ENCODE assay signal across 1 cellular context in the genomic region with DNA sequence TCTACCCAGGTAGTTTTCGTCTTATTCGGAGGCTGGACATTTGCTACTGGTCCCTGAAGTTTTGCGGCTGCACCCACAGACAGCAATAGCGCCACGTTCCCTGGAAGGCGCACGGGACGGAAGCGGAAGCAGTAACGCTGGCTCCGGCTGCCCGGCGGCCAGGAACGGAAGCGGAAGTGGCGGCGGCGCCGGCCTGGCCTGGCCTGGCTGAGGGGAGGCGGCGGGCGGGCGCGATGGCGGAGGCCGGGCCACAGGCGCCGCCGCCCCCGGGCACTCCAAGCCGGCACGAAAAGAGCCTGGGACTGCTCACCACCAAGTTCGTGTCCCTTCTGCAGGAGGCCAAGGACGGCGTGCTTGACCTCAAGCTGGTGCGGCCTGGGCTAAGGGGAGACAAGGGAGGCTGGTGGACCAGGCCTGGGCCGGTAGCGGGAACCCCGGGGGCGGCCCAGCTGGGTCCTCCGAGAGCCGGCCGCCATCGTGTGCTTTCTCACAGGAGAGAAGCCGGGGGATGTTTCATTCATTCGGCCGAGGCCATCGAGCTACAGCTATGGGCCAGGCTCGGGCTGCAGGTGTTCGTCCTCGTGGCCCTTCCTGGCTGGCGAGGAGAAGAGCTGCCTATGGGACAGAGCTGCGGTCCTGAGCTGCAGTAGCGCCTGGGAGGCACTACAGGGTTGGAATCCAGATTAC.
TF ChIP-seq lines count a peak whose summit lies in the region.

A gene with protein sequence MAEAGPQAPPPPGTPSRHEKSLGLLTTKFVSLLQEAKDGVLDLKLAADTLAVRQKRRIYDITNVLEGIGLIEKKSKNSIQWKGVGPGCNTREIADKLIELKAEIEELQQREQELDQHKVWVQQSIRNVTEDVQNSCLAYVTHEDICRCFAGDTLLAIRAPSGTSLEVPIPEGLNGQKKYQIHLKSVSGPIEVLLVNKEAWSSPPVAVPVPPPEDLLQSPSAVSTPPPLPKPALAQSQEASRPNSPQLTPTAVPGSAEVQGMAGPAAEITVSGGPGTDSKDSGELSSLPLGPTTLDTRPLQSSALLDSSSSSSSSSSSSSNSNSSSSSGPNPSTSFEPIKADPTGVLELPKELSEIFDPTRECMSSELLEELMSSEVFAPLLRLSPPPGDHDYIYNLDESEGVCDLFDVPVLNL (plus strand): TSS at position 161 of the 687 bp plus-strand sequence. CDS start 73 bp downstream, at position 234.

TF ChIP-seq in GM12878, 131 proteins besides CTCF, POLR2A, EP300 and RAD21 (continued from another document and continues in another):
- TF ChIP-seq, protein P1, sequence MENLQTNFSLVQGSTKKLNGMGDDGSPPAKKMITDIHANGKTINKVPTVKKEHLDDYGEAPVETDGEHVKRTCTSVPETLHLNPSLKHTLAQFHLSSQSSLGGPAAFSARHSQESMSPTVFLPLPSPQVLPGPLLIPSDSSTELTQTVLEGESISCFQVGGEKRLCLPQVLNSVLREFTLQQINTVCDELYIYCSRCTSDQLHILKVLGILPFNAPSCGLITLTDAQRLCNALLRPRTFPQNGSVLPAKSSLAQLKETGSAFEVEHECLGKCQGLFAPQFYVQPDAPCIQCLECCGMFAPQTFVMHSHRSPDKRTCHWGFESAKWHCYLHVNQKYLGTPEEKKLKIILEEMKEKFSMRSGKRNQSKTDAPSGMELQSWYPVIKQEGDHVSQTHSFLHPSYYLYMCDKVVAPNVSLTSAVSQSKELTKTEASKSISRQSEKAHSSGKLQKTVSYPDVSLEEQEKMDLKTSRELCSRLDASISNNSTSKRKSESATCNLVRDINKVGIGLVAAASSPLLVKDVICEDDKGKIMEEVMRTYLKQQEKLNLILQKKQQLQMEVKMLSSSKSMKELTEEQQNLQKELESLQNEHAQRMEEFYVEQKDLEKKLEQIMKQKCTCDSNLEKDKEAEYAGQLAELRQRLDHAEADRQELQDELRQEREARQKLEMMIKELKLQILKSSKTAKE (IDR thresholded peaks at IDR 0.05; ENCODE audit: low read depth, poor library complexity, severe bottlenecking) = no peak
- no peak for TF ChIP-seq WRNIP1 (IDR thresholded peaks at IDR 0.05; ENCODE audit: borderline replicate concordance, low read depth, low read length)
- TF ChIP-seq, protein P2, sequence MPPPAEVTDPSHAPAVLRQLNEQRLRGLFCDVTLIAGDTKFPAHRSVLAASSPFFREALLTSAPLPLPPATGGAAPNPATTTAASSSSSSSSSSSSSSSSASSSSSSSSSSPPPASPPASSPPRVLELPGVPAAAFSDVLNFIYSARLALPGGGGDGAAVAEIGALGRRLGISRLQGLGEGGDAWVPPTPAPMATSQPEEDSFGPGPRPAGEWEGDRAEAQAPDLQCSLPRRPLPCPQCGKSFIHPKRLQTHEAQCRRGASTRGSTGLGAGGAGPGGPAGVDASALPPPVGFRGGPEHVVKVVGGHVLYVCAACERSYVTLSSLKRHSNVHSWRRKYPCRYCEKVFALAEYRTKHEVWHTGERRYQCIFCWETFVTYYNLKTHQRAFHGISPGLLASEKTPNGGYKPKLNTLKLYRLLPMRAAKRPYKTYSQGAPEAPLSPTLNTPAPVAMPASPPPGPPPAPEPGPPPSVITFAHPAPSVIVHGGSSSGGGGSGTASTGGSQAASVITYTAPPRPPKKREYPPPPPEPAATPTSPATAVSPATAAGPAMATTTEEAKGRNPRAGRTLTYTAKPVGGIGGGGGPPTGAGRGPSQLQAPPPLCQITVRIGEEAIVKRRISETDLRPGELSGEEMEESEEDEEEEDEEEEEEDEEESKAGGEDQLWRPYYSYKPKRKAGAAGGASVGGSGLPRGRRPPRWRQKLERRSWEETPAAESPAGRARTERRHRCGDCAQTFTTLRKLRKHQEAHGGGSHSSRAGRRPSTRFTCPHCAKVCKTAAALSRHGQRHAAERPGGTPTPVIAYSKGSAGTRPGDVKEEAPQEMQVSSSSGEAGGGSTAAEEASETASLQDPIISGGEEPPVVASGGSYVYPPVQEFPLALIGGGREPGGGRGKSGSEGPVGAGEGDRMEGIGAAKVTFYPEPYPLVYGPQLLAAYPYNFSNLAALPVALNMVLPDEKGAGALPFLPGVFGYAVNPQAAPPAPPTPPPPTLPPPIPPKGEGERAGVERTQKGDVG (CRISPR knock-in tag; IDR thresholded peaks at IDR 0.05) = no peak
- TF ChIP-seq, protein P3, sequence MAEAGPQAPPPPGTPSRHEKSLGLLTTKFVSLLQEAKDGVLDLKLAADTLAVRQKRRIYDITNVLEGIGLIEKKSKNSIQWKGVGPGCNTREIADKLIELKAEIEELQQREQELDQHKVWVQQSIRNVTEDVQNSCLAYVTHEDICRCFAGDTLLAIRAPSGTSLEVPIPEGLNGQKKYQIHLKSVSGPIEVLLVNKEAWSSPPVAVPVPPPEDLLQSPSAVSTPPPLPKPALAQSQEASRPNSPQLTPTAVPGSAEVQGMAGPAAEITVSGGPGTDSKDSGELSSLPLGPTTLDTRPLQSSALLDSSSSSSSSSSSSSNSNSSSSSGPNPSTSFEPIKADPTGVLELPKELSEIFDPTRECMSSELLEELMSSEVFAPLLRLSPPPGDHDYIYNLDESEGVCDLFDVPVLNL (IDR thresholded peaks at IDR 0.05; ENCODE audit: low read depth, low read length) = no peak
- TF ChIP-seq, protein P4, sequence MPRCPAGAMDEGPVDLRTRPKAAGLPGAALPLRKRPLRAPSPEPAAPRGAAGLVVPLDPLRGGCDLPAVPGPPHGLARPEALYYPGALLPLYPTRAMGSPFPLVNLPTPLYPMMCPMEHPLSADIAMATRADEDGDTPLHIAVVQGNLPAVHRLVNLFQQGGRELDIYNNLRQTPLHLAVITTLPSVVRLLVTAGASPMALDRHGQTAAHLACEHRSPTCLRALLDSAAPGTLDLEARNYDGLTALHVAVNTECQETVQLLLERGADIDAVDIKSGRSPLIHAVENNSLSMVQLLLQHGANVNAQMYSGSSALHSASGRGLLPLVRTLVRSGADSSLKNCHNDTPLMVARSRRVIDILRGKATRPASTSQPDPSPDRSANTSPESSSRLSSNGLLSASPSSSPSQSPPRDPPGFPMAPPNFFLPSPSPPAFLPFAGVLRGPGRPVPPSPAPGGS (IDR thresholded peaks at IDR 0.05; ENCODE audit: borderline replicate concordance, insufficient read depth, low read depth, low read length, poor library complexity, severe bottlenecking) = no peak
- TF ChIP-seq, protein P5, sequence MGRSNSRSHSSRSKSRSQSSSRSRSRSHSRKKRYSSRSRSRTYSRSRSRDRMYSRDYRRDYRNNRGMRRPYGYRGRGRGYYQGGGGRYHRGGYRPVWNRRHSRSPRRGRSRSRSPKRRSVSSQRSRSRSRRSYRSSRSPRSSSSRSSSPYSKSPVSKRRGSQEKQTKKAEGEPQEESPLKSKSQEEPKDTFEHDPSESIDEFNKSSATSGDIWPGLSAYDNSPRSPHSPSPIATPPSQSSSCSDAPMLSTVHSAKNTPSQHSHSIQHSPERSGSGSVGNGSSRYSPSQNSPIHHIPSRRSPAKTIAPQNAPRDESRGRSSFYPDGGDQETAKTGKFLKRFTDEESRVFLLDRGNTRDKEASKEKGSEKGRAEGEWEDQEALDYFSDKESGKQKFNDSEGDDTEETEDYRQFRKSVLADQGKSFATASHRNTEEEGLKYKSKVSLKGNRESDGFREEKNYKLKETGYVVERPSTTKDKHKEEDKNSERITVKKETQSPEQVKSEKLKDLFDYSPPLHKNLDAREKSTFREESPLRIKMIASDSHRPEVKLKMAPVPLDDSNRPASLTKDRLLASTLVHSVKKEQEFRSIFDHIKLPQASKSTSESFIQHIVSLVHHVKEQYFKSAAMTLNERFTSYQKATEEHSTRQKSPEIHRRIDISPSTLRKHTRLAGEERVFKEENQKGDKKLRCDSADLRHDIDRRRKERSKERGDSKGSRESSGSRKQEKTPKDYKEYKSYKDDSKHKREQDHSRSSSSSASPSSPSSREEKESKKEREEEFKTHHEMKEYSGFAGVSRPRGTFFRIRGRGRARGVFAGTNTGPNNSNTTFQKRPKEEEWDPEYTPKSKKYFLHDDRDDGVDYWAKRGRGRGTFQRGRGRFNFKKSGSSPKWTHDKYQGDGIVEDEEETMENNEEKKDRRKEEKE (IDR thresholded peaks at IDR 0.05) = no peak
- TF ChIP-seq ASH2L (IDR thresholded peaks at IDR 0.05; ENCODE audit: borderline replicate concordance, low read depth) = no peak
- no peak for TF ChIP-seq SREBF1 (IDR thresholded peaks at IDR 0.05; ENCODE audit: low read length)
- TF ChIP-seq MEF2A (IDR thresholded peaks at IDR 0.05; ENCODE audit: insufficient read depth, low read depth, low read length) = no peak
- TF ChIP-seq ZNF207 (IDR thresholded peaks at IDR 0.05; ENCODE audit: borderline replicate concordance) = peak; percentile 78; the same call in 1 of the 2 replicates
- TF ChIP-seq SMC3 (IDR thresholded peaks at IDR 0.05; ENCODE audit: borderline replicate concordance, low read length) = no peak
- peak; percentile 56 for TF ChIP-seq KLF5 (IDR thresholded peaks at IDR 0.05; ENCODE audit: partially characterized antibody)
- no peak for TF ChIP-seq EED (IDR thresholded peaks at IDR 0.05; ENCODE audit: low read depth)
- TF ChIP-seq NBN (IDR thresholded peaks at IDR 0.05) = peak; percentile 73
- TF ChIP-seq, protein P6, sequence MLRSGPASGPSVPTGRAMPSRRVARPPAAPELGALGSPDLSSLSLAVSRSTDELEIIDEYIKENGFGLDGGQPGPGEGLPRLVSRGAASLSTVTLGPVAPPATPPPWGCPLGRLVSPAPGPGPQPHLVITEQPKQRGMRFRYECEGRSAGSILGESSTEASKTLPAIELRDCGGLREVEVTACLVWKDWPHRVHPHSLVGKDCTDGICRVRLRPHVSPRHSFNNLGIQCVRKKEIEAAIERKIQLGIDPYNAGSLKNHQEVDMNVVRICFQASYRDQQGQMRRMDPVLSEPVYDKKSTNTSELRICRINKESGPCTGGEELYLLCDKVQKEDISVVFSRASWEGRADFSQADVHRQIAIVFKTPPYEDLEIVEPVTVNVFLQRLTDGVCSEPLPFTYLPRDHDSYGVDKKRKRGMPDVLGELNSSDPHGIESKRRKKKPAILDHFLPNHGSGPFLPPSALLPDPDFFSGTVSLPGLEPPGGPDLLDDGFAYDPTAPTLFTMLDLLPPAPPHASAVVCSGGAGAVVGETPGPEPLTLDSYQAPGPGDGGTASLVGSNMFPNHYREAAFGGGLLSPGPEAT (IDR thresholded peaks at IDR 0.05; ENCODE audit: low read depth) = peak; percentile 90
- TF ChIP-seq BHLHE40 (IDR thresholded peaks at IDR 0.05; ENCODE audit: borderline replicate concordance in 1 of 2, low read depth in 2 of 2, low read length in 1 of 2) = peak; percentile 94 to 97
- no peak; the same call in 1 of the 2 replicates for TF ChIP-seq HDGF (IDR thresholded peaks at IDR 0.05)
- TF ChIP-seq CHD1 (IDR thresholded peaks at IDR 0.05; ENCODE audit: low read depth, low read length) = no peak
- peak; percentile 90 for TF ChIP-seq YY1 (IDR thresholded peaks at IDR 0.05; ENCODE audit: low read depth, low read length)
- TF ChIP-seq, protein P7, sequence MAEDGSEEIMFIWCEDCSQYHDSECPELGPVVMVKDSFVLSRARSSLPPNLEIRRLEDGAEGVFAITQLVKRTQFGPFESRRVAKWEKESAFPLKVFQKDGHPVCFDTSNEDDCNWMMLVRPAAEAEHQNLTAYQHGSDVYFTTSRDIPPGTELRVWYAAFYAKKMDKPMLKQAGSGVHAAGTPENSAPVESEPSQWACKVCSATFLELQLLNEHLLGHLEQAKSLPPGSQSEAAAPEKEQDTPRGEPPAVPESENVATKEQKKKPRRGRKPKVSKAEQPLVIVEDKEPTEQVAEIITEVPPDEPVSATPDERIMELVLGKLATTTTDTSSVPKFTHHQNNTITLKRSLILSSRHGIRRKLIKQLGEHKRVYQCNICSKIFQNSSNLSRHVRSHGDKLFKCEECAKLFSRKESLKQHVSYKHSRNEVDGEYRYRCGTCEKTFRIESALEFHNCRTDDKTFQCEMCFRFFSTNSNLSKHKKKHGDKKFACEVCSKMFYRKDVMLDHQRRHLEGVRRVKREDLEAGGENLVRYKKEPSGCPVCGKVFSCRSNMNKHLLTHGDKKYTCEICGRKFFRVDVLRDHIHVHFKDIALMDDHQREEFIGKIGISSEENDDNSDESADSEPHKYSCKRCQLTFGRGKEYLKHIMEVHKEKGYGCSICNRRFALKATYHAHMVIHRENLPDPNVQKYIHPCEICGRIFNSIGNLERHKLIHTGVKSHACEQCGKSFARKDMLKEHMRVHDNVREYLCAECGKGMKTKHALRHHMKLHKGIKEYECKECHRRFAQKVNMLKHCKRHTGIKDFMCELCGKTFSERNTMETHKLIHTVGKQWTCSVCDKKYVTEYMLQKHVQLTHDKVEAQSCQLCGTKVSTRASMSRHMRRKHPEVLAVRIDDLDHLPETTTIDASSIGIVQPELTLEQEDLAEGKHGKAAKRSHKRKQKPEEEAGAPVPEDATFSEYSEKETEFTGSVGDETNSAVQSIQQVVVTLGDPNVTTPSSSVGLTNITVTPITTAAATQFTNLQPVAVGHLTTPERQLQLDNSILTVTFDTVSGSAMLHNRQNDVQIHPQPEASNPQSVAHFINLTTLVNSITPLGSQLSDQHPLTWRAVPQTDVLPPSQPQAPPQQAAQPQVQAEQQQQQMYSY (CRISPR knock-in tag; IDR thresholded peaks at IDR 0.05) = no peak
- TF ChIP-seq, protein P8, sequence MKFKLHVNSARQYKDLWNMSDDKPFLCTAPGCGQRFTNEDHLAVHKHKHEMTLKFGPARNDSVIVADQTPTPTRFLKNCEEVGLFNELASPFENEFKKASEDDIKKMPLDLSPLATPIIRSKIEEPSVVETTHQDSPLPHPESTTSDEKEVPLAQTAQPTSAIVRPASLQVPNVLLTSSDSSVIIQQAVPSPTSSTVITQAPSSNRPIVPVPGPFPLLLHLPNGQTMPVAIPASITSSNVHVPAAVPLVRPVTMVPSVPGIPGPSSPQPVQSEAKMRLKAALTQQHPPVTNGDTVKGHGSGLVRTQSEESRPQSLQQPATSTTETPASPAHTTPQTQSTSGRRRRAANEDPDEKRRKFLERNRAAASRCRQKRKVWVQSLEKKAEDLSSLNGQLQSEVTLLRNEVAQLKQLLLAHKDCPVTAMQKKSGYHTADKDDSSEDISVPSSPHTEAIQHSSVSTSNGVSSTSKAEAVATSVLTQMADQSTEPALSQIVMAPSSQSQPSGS (IDR thresholded peaks at IDR 0.05; ENCODE audit: low read length) = no peak
- TF ChIP-seq SRF (IDR thresholded peaks at IDR 0.05; ENCODE audit: low read depth in 2 of 2, low read length in 2 of 2) = 0 out of 4 replicates have a peak, but pooled peaks have one; percentile 21 to 30
- TF ChIP-seq SIN3A (IDR thresholded peaks at IDR 0.05; ENCODE audit: low read depth, low read length) = peak; percentile 49; the same call in 1 of the 2 replicates
- peak; percentile 95 for TF ChIP-seq RUNX3 (IDR thresholded peaks at IDR 0.05; ENCODE audit: low read length)
- peak; percentile 100 for TF ChIP-seq JUNB (IDR thresholded peaks at IDR 0.05)
- TF ChIP-seq FOS (IDR thresholded peaks at IDR 0.05; ENCODE audit: borderline replicate concordance, extremely low read depth, insufficient read length) = no peak
- TF ChIP-seq IKZF2 (IDR thresholded peaks at IDR 0.05) = no peak
- TF ChIP-seq TCF12 (IDR thresholded peaks at IDR 0.05; ENCODE audit: low read depth, low read length) = peak; percentile 5; the same call in 1 of the 2 replicates
- peak; percentile 85 for TF ChIP-seq SMARCA5 (IDR thresholded peaks at IDR 0.05)
- TF ChIP-seq ZZZ3 (IDR thresholded peaks at IDR 0.05; ENCODE audit: control insufficient read depth, insufficient read length, low read depth) = no peak
